12 cellular contexts compared by ENCODE assay signal in the genomic region with DNA sequence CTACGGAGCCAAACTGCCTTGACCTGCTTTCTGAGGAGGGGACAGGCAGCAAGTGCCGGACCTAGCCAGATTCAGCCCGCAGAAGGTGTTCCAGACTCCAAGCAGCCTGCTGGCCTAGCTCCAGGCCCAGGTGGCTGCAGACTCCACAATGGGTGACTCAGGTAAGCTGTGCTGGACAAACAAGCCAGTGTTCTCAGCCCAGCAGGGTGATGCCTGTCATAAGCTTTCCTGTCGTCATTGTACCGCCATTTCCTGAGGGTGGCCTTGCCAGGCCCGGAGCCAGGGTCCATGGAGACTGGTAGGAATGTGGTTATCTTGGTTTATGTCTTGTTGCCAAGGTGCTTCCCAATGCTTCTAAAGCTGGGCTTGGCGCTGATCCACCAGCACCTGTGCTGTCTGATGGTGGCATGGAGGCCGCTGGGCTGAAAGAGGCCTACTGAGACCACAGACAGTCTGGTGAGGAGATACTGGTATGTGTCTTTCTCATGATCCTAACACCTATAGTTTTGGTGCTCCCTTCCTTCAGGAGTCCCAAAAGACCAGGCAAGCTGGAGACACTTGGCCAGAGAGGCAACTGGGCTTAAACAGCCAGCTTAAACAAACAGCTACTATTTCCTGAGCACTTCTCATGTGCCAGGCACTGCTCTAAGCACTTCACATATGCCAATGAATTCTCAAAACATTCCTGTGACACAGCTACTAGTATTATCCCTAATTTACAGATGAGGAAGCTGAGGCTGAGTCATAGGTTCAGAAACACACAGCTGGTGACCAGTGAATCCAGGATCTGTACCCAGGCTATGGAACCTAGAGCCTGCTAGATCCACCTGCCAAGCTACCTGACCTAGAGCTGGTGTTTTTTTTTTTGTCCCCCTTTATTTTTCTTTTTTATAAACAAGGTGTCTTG. TPM values are rescaled to one million over a fixed set of nuclear protein-coding genes. Genes with fewer than 3 reads are reported as not detected.
A peak's percentile ranks its signal among the peaks of the same experiment; 100 is the strongest.
DNase-seq lines count a peak whose midpoint lies in the region; ATAC-seq, FAIRE-seq and TF ChIP-seq lines count a peak whose summit lies in the region.
"Had no signal": no experiment of that assay in that cellular context is flagged by ENCODE, and none has a peak within 500 bp of the region (broad histone marks: within the 10 kb centered on the region; RNA-seq: fewer than 3 reads in every experiment).

No MANE protein-coding gene starts in this region.

- ATAC-seq in left ventricle myocardium superior: peak; percentile 16
- no peak for ATAC-seq in Right ventricle myocardium superior (ENCODE audit: poor library complexity)
- ATAC-seq in activated T-helper 17 cell treated with anti-CD3 and anti-CD28 coated beads, Interleukin-2, amount 50 U/mL, for 72 hours (replicated peaks): no peak
- ATAC-seq in HG03520 (IDR thresholded peaks at IDR 0.05; ENCODE audit: unreplicated experiment): no peak

- intact Hi-C loops in left ventricle myocardium superior (cut with micrococcal nuclease): loop anchor here (10.0 kb wide), 1 partner anchor 344 kb away; no protein-coding TSS in a partner anchor
- intact Hi-C loops in Right ventricle myocardium superior (cut with DNase I): no loop called here

- no peak overlapping the region for H3K4me3 ChIP-seq in kidney epithelial cell (ENCODE audit: low read depth, low read length)
- H3K4me3 ChIP-seq: cardiac muscle cell had no signal

- peak overlapping the region; percentile 47 for H3K4me3 Mint-ChIP-seq in activated T-helper 17 cell treated with anti-CD3 and anti-CD28 coated beads, Interleukin-2, amount 50 U/mL, for 72 hours
- H3K4me3 Mint-ChIP-seq: CD4-positive, alpha-beta T cell had no signal

- no peaks in the 10 kb centered on the region for H3K27me3 ChIP-seq in kidney epithelial cell (ENCODE audit: control insufficient read depth, insufficient read depth, low read length)
- H3K27me3 ChIP-seq: cardiac muscle cell had no signal

- FAIRE-seq in urothelium cell line (lab: Jason Lieb, UNC): no peak

- no peaks in the 10 kb centered on the region for H3K36me3 Mint-ChIP-seq in activated T-helper 17 cell treated with anti-CD3 and anti-CD28 coated beads, Interleukin-2, amount 50 U/mL, for 72 hours (ENCODE audit: low read depth)

- no peaks in the 10 kb centered on the region for H3K27me3 Mint-ChIP-seq in activated T-helper 17 cell treated with anti-CD3 and anti-CD28 coated beads, Interleukin-2, amount 50 U/mL, for 72 hours
- H3K27me3 Mint-ChIP-seq: CD4-positive, alpha-beta T cell had no signal

- H3K4me1 Mint-ChIP-seq in activated T-helper 17 cell treated with anti-CD3 and anti-CD28 coated beads, Interleukin-2, amount 50 U/mL, for 72 hours: peaks cover 10% of the 10 kb centered on the region

- TF ChIP-seq CTCF in kidney epithelial cell (IDR thresholded peaks at IDR 0.05; ENCODE audit: insufficient read depth, low read length, poor library complexity, severe bottlenecking): no peak

- DNase-seq in left ventricle myocardium superior (peak; percentile 37), Right ventricle myocardium superior (no peak), kidney epithelial cell (ENCODE audit: low read depth) (peak; percentile 72), urothelium cell line (ENCODE audit: low spot score) (peak; percentile 78), NK-92 (lab: John Stamatoyannopoulos, UW; ENCODE audit: unreplicated experiment) (no peak)
- DNase-seq in stimulated activated CD4-positive, alpha-beta T cell treated with anti-CD3 and anti-CD28 coated beads, Interleukin-12 subunit alpha, Interleukin-12 subunit beta, amount 100 ng/mL, for 4 hours: no peak
- DNase-seq: CD4-positive, alpha-beta T cell; H7; SHP77 treated with DMSO at 0.1 percent for 48 hours had no signal

- peak overlapping the region; percentile 58 for H3K27ac Mint-ChIP-seq in activated T-helper 17 cell treated with anti-CD3 and anti-CD28 coated beads, Interleukin-2, amount 50 U/mL, for 72 hours
- H3K27ac Mint-ChIP-seq: CD4-positive, alpha-beta T cell had no signal

- H3K36me3 ChIP-seq in kidney epithelial cell (ENCODE audit: control insufficient read depth, insufficient read depth, low read length): no peaks in the 10 kb centered on the region
- H3K36me3 ChIP-seq: cardiac muscle cell had no signal

- no peaks in the 10 kb centered on the region for H3K9me3 Mint-ChIP-seq in activated T-helper 17 cell treated with anti-CD3 and anti-CD28 coated beads, Interleukin-2, amount 50 U/mL, for 72 hours
- H3K9me3 Mint-ChIP-seq: CD4-positive, alpha-beta T cell had no signal

RNA-seq across cellular contexts. Expression of a gene that starts 42.0 kb away (rescaled TPM):
- 20.8 TPM for total RNA-seq in left ventricle myocardium superior
- total RNA-seq in Right ventricle myocardium superior: 15.7 TPM
- total RNA-seq in activated T-helper 17 cell treated with anti-CD3 and anti-CD28 coated beads, Interleukin-2, amount 50 U/mL, for 72 hours: 10 to 100 TPM; 22.6 to 33.7 TPM
- total RNA-seq in kidney epithelial cell: 16.5 and 22.7 TPM in 2 replicates

RNA-seq across cellular contexts. Expression of a gene that starts 56.4 kb away (rescaled TPM):
- total RNA-seq in left ventricle myocardium superior (121 TPM), Right ventricle myocardium superior (96.8 TPM), kidney epithelial cell (127 and 133 TPM in 2 replicates)
- total RNA-seq in activated T-helper 17 cell treated with anti-CD3 and anti-CD28 coated beads, Interleukin-2, amount 50 U/mL, for 72 hours: 10 to 100 TPM; 27.8 to 54.0 TPM

Comparison
In these comparisons a context has a peak if more than half of its experiments do, and no peak if none do; other contexts are left out.
1. DNase-seq: peak in left ventricle myocardium superior (single experiment), kidney epithelial cell (single experiment) and urothelium cell line (single experiment); none in Right ventricle myocardium superior (single experiment), stimulated activated CD4-positive, alpha-beta T cell treated with anti-CD3 and anti-CD28 coated beads, Interleukin-12 subunit alpha, Interleukin-12 subunit beta, amount 100 ng/mL, for 4 hours (single experiment) and NK-92 (single experiment).